ENCODE assay signal across 7 cellular contexts in genomic region chr6:113564401-113565161, GRCh38.
DNase-seq lines count a peak whose midpoint lies in the region; ATAC-seq, FAIRE-seq and TF ChIP-seq lines count a peak whose summit lies in the region.

No MANE protein-coding gene starts in this region.

- no TSS peak for BruUV-seq in Caco-2 (replicated peaks; lab: Mats Ljungman, UMichigan)

- no peak overlapping the region for H3K27ac ChIP-seq in naive thymus-derived CD4-positive, alpha-beta T cell (ENCODE audit: low read depth, low read length)

- peak; percentile 59 for TF ChIP-seq POLR2A in GM19193 (IDR thresholded peaks at IDR 0.05; ENCODE audit: extremely low read depth, insufficient read depth, insufficient read length)

- peak; percentile 59 for ATAC-seq in naive thymus-derived CD4-positive, alpha-beta T cell

- CTCF ChIA-PET in naive thymus-derived CD4-positive, alpha-beta T cell (lab: Charles Lee) = no interaction called here
- CTCF ChIA-PET in Caco-2 (lab: Charles Lee) = no interaction called here

- H3K27me3 ChIP-seq in naive thymus-derived CD4-positive, alpha-beta T cell (ENCODE audit: control insufficient read depth in 2 of 2, insufficient read depth in 2 of 2, low read length in 2 of 2) = no peaks in the 10 kb centered on the region
- H3K27me3 ChIP-seq in Caco-2 (replicated peaks; ENCODE audit: control insufficient read depth, insufficient read depth, low read length) = no peaks in the 10 kb centered on the region

- DNase-seq in HTR-8/SVneo (ENCODE audit: insufficient read length, low spot score) (peak; percentile 40), SHP77 treated with DMSO at 0.1 percent for 48 hours (lab: John Stamatoyannopoulos, UW) (peak; percentile 88), fibroblast of the aortic adventitia (ENCODE audit: low read depth) (peak; percentile 98), Caco-2 (no peak)
- DNase-seq in naive thymus-derived CD4-positive, alpha-beta T cell = no peak
- no peak for DNase-seq in activated CD4-positive, alpha-beta T cell treated with anti-CD3 and anti-CD28 coated beads for 4 hours

- POLR2A ChIA-PET in naive thymus-derived CD4-positive, alpha-beta T cell (lab: Charles Lee) = no interaction called here
- POLR2A ChIA-PET in Caco-2 (lab: Charles Lee) = no interaction called here

- H3K4me3 Mint-ChIP-seq in naive thymus-derived CD4-positive, alpha-beta T cell = no peak overlapping the region
- no peak overlapping the region for H3K4me3 Mint-ChIP-seq in Caco-2 (ENCODE audit: unreplicated experiment)

- H3K27me3 Mint-ChIP-seq in naive thymus-derived CD4-positive, alpha-beta T cell = peaks cover 0 to 9% (median 2%) of the 10 kb centered on the region in 5 donors
- no peaks in the 10 kb centered on the region for H3K27me3 Mint-ChIP-seq in Caco-2 (ENCODE audit: insufficient read depth, unreplicated experiment)

- H3K9me3 ChIP-seq in naive thymus-derived CD4-positive, alpha-beta T cell (ENCODE audit: control insufficient read depth in 2 of 3, low read length in 3 of 3) = no peaks in the 10 kb centered on the region
- no peaks in the 10 kb centered on the region for H3K9me3 ChIP-seq in Caco-2

- H3K36me3 Mint-ChIP-seq in naive thymus-derived CD4-positive, alpha-beta T cell = no peaks in the 10 kb centered on the region
- no peaks in the 10 kb centered on the region for H3K36me3 Mint-ChIP-seq in Caco-2 (ENCODE audit: insufficient read depth, unreplicated experiment)

- intact Hi-C loops in naive thymus-derived CD4-positive, alpha-beta T cell (cut with micrococcal nuclease) = no loop called here
- intact Hi-C loops in Caco-2 (cut with micrococcal nuclease; ENCODE audit: unreplicated experiment) = no loop called here

- no peak overlapping the region for H3K27ac Mint-ChIP-seq in naive thymus-derived CD4-positive, alpha-beta T cell
- no peak overlapping the region for H3K27ac Mint-ChIP-seq in Caco-2 (ENCODE audit: unreplicated experiment)

- H3K4me3 ChIP-seq in fibroblast of the aortic adventitia (ENCODE audit: low read depth, low read length) (peak overlapping the region; percentile 44), Caco-2 (ENCODE audit: low read depth, low read length) (no peak overlapping the region)
- no peak overlapping the region for H3K4me3 ChIP-seq in naive thymus-derived CD4-positive, alpha-beta T cell (ENCODE audit: low read length)

- H3K36me3 ChIP-seq in naive thymus-derived CD4-positive, alpha-beta T cell (ENCODE audit: control insufficient read depth in 2 of 3, insufficient read depth in 3 of 3, low read length in 3 of 3) = no peaks in the 10 kb centered on the region
- no peaks in the 10 kb centered on the region for H3K36me3 ChIP-seq in Caco-2 (ENCODE audit: control insufficient read depth, insufficient read depth, low read length)

- no peaks in the 10 kb centered on the region for H3K4me1 ChIP-seq in naive thymus-derived CD4-positive, alpha-beta T cell (ENCODE audit: control insufficient read depth in 2 of 2, insufficient read depth in 2 of 2, low read length in 2 of 2)
- 0 out of 2 replicates have a peak, but pooled peaks cover 4% of the 10 kb centered on the region for H3K4me1 ChIP-seq in Caco-2

- H3K4me1 Mint-ChIP-seq in naive thymus-derived CD4-positive, alpha-beta T cell = no peaks in the 10 kb centered on the region
- H3K4me1 Mint-ChIP-seq in Caco-2 (ENCODE audit: low read depth, unreplicated experiment) = no peaks in the 10 kb centered on the region

- TF ChIP-seq CTCF in fibroblast of the aortic adventitia (IDR thresholded peaks at IDR 0.05; ENCODE audit: insufficient read depth, low read length) = no peak
- no peak for TF ChIP-seq CTCF in Caco-2 (IDR thresholded peaks at IDR 0.05; ENCODE audit: insufficient read depth in 1 of 2, low read depth in 1 of 2, low read length in 1 of 2, severe bottlenecking in 1 of 2, unreplicated experiment in 1 of 2)

- H3K9me3 Mint-ChIP-seq in naive thymus-derived CD4-positive, alpha-beta T cell = peaks cover 0 to 7% (median 0%) of the 10 kb centered on the region in 11 donors
- H3K9me3 Mint-ChIP-seq in Caco-2 (ENCODE audit: unreplicated experiment) = no peaks in the 10 kb centered on the region

- peak; percentile 85 for FAIRE-seq in HTR-8/SVneo (lab: Jason Lieb, UNC)

Comparison
In these comparisons a context has a peak if more than half of its experiments do, and no peak if none do; other contexts are left out.
1. DNase-seq: peak in HTR-8/SVneo (single experiment), SHP77 treated with DMSO at 0.1 percent for 48 hours (single experiment) and fibroblast of the aortic adventitia (single experiment); none in naive thymus-derived CD4-positive, alpha-beta T cell (0 of 9), activated CD4-positive, alpha-beta T cell treated with anti-CD3 and anti-CD28 coated beads for 4 hours (0 of 2) and Caco-2 (0 of 2).